ENCODE assay signal across 11 cellular contexts in the genomic region with DNA sequence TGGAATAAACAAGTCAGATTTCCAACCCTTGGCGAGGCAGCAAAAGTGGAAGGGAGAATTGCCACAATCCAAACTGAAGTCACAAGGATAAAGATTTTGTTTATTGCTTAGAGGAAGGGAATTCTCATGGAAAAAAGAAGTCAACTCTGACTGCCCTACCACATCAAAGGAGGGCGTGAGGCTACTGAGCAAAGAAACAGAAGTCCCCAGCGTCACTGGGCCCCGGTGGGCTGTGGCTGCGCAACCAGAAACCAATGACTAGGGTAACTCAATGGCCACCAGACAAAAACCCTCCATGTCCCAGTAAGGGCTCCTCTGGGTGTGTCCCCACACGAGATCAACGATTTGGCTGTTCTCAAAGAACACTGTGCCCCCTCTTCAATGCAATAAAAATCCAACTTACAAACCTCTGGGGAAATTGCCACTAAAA.
DNase-seq lines count a peak whose midpoint lies in the region; ATAC-seq and TF ChIP-seq lines count a peak whose summit lies in the region.
"Had no signal": no experiment of that assay in that cellular context is flagged by ENCODE, and none has a peak within 500 bp of the region (broad histone marks: within the 10 kb centered on the region; RNA-seq: fewer than 3 reads in every experiment).

No MANE protein-coding gene starts in this region.

- no peak for TF ChIP-seq EP300 in suprapubic skin (IDR thresholded peaks at IDR 0.05)

- no peaks in the 10 kb centered on the region for H3K9me3 Mint-ChIP-seq in endodermal cell

- H3K4me1 ChIP-seq in HEK293 (ENCODE audit: control insufficient read depth, insufficient read depth, low read length), result no peaks in the 10 kb centered on the region; the same call in 1 of the 2 replicates
- H3K4me1 ChIP-seq in endodermal cell (ENCODE audit: control insufficient read depth, insufficient read depth, low read length), result peaks cover 19% of the 10 kb centered on the region
- peaks cover 3% of the 10 kb centered on the region for H3K4me1 ChIP-seq in mesodermal cell (ENCODE audit: control insufficient read depth, insufficient read depth, low read length, poor library complexity, severe bottlenecking)
- H3K4me1 ChIP-seq in suprapubic skin, result peaks cover 71% of the 10 kb centered on the region
- peaks cover 22% of the 10 kb centered on the region for H3K4me1 ChIP-seq in BE2C

- DNase-seq in endodermal cell (peak; percentile 55), suprapubic skin (ENCODE audit: low spot score in 2 of 2) (peak; percentile 93 to 94), substantia nigra (lab: John Stamatoyannopoulos, UW) (no peak), NCI-H446 (lab: John Stamatoyannopoulos, UW) (no peak), BE2C (no peak)
- DNase-seq: NCI-H345 had no signal

- H3K4me1 Mint-ChIP-seq in endodermal cell, result peaks cover 44% of the 10 kb centered on the region

- H3K27ac Mint-ChIP-seq in endodermal cell, result peak overlapping the region; percentile 76

- H3K9ac ChIP-seq in endodermal cell (ENCODE audit: extremely low read depth, low read length, poor library complexity, severe bottlenecking), result no peak overlapping the region
- H3K9ac ChIP-seq: SK-N-SH had no signal

- 87 to 100% methylated on average over 2 to 7 of the region's 7 CpGs for WGBS in endodermal cell (ENCODE audit: insufficient coverage in 1 of 2, insufficient read length in 1 of 2), 2 experiments
- 74 to 85% methylated on average over 4 to 6 of the region's 7 CpGs for WGBS in mesodermal cell (ENCODE audit: insufficient coverage in 2 of 2), 2 experiments
- 46% methylated on average over 7 of the region's 7 CpGs for WGBS in suprapubic skin

- H3K4me3 ChIP-seq in HEK293 (ENCODE audit: low read depth, low read length) (no peak overlapping the region), endodermal cell (ENCODE audit: low read length) (no peak overlapping the region), mesodermal cell (ENCODE audit: extremely low read depth, insufficient read depth, low read length, poor library complexity, severe bottlenecking) (no peak overlapping the region), suprapubic skin (peak overlapping the region; percentile 11), BE2C (ENCODE audit: low read depth, low read length) (no peak overlapping the region)
- H3K4me3 ChIP-seq: K562 had no signal

- no peak for TF ChIP-seq CTCF in HEK293 (tag by site-specific recombination; IDR thresholded peaks at IDR 0.05)
- no peak for TF ChIP-seq CTCF in endodermal cell (conservative IDR thresholded peaks at IDR 0.05)
- no peak for TF ChIP-seq CTCF in suprapubic skin (IDR thresholded peaks at IDR 0.05)
- TF ChIP-seq CTCF in BE2C (IDR thresholded peaks at IDR 0.05; ENCODE audit: low read depth, low read length), result no peak

- H3K36me3 ChIP-seq in HEK293 (ENCODE audit: control insufficient read depth in 2 of 2, insufficient read depth in 1 of 2, low read length in 2 of 2) (peaks cover 0 to 10% of the 10 kb centered on the region in 2 experiments; a peak in 1 of 3 replicates), endodermal cell (ENCODE audit: control insufficient read depth, insufficient read depth, low read length) (peaks cover 23% of the 10 kb centered on the region), mesodermal cell (ENCODE audit: control insufficient read depth, insufficient read depth, low read length) (peaks cover 27% of the 10 kb centered on the region), suprapubic skin (peaks cover 12% of the 10 kb centered on the region), BE2C (no peaks in the 10 kb centered on the region)

- peaks cover 15% of the 10 kb centered on the region for H3K36me3 Mint-ChIP-seq in endodermal cell (ENCODE audit: low read depth)

- CTCF ChIA-PET in HEK293 (lab: Yijun Ruan, JAX), result no interaction called here

- H3K27me3 Mint-ChIP-seq in endodermal cell (ENCODE audit: insufficient read depth), result no peaks in the 10 kb centered on the region

- POLR2A ChIA-PET in HEK293 (lab: Yijun Ruan, JAX), result interaction anchor here (1.0 kb wide), 1 partner anchor 12 kb away, joined by 3 read pairs; no protein-coding TSS in a partner anchor

- TF ChIP-seq POLR2A in suprapubic skin (IDR thresholded peaks at IDR 0.05), result no peak

- H3K27me3 ChIP-seq in endodermal cell (ENCODE audit: control insufficient read depth, insufficient read depth, low read length, poor library complexity, severe bottlenecking) (no peaks in the 10 kb centered on the region), suprapubic skin (no peaks in the 10 kb centered on the region), BE2C (no peaks in the 10 kb centered on the region)

- peak overlapping the region; percentile 19 for H3K4me3 Mint-ChIP-seq in endodermal cell

- ATAC-seq in GM18502 (IDR thresholded peaks at IDR 0.05; ENCODE audit: poor library complexity, unreplicated experiment), result no peak
- ATAC-seq: K562 had no signal

- H3K27ac ChIP-seq in HEK293 (ENCODE audit: extremely low read depth, low read depth, low read length) (no peak overlapping the region), endodermal cell (ENCODE audit: low read depth, low read length) (no peak overlapping the region), mesodermal cell (ENCODE audit: low read depth, low read length, severe bottlenecking) (peak overlapping the region; percentile 16), suprapubic skin (peak overlapping the region; percentile 91), substantia nigra (ENCODE audit: low read depth, low read length, poor library complexity, severe bottlenecking) (no peak overlapping the region)

- H3K9me3 ChIP-seq in HEK293 (ENCODE audit: control insufficient read depth, insufficient read depth, low read depth, low read length) (no peaks in the 10 kb centered on the region), endodermal cell (ENCODE audit: control insufficient read depth, low read length) (no peaks in the 10 kb centered on the region), mesodermal cell (ENCODE audit: control insufficient read depth, low read length) (no peaks in the 10 kb centered on the region), suprapubic skin (no peaks in the 10 kb centered on the region), BE2C (no peaks in the 10 kb centered on the region)
- H3K9me3 ChIP-seq: SK-N-SH had no signal

TF ChIP-seq in HEK293, 187 proteins besides CTCF, POLR2A, EP300 and RAD21:
- TF ChIP-seq OSR2 (tag by site-specific recombination; IDR thresholded peaks at IDR 0.05), result peak; percentile 47; the same call in 1 of the 2 replicates
- no peak for TF ChIP-seq ZNF274 (IDR thresholded peaks at IDR 0.05; ENCODE audit: low read length)
- no peak for TF ChIP-seq ZNF274 (tag by site-specific recombination; IDR thresholded peaks at IDR 0.05; ENCODE audit: borderline replicate concordance)
- peak; percentile 88 for TF ChIP-seq ZNF341 (tag by site-specific recombination; IDR thresholded peaks at IDR 0.05; ENCODE audit: low read depth)
- no peak for TF ChIP-seq ZNF211 (tag by site-specific recombination; IDR thresholded peaks at IDR 0.05; ENCODE audit: low read depth)
- TF ChIP-seq, protein P1, sequence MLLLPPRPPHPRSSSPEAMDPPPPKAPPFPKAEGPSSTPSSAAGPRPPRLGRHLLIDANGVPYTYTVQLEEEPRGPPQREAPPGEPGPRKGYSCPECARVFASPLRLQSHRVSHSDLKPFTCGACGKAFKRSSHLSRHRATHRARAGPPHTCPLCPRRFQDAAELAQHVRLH (tag by site-specific recombination; IDR thresholded peaks at IDR 0.05), result no peak
- TF ChIP-seq KLF1 (tag by site-specific recombination; IDR thresholded peaks at IDR 0.05), result no peak
- no peak for TF ChIP-seq REST (tag by site-specific recombination; IDR thresholded peaks at IDR 0.05)

Comparison
In these comparisons a context has a peak if more than half of its experiments do, and no peak if none do; other contexts are left out.
1. H3K27ac ChIP-seq: peak in mesodermal cell (single experiment) and suprapubic skin (single experiment); none in HEK293 (single experiment), endodermal cell (single experiment) and substantia nigra (single experiment).
2. DNase-seq: peak in endodermal cell (single experiment) and suprapubic skin (2 of 2); none in substantia nigra (0 of 49), NCI-H446 (0 of 2) and BE2C (single experiment).